In genomic region chr7:50960621-50961310, GRCh38 we compare ENCODE assay signal across 27 cellular contexts.
"Had no signal": no experiment of that assay in that cellular context is flagged by ENCODE, and none has a peak within 500 bp of the region (broad histone marks: within the 10 kb centered on the region; RNA-seq: fewer than 3 reads in every experiment).

No MANE protein-coding gene starts in this region.

- H3K36me3 ChIP-seq: breast epithelium, heart left ventricle, right atrium auricular region, spleen, uterus had no signal

- H3K27ac Mint-ChIP-seq: activated CD4-positive, alpha-beta T cell treated with anti-CD3 and anti-CD28 coated beads for 36 hours; activated CD8-positive, alpha-beta memory T cell treated with anti-CD3 and anti-CD28 coated beads, Interleukin-2, amount 10 ng/mL, durations not matched to agents 7 days and 5 days; activated CD8-positive, alpha-beta T cell treated with anti-CD3 and anti-CD28 coated beads, Interleukin-2, amount 10 ng/mL, durations not matched to agents 7 days and 5 days; activated naive CD4-positive, alpha-beta T cell treated with anti-CD3 and anti-CD28 coated beads, Interleukin-2, amount 50 U/mL, for 24 hours; activated T-helper 2 cell treated with anti-CD3 and anti-CD28 coated beads, Interferon-gamma antibody, Interleukin-2, Interleukin-4, amounts not matched to agents 10 μg/mL and 5 μg/mL and 100 μg/mL, durations not matched to agents 14 hours and 24 hours and 36 hours; immature natural killer cell; naive thymus-derived CD4-positive, alpha-beta T cell; stimulated activated naive CD8-positive, alpha-beta T cell treated with anti-CD3 and anti-CD28 coated beads, Interleukin-15, Interleukin-2, amounts not matched to agents 100 ng/mL and 50 ng/mL, for 24 hours; T-helper 2 cell treated with Interferon-gamma antibody and Interleukin-4, amounts not matched to agents 5 μg/mL and 100 μg/mL, for 36 hours; type B pancreatic cell had no signal

- H3K27me3 ChIP-seq: breast epithelium, heart left ventricle, right atrium auricular region, spleen, uterus had no signal

- ATAC-seq: activated CD4-positive, alpha-beta T cell treated with anti-CD3 and anti-CD28 coated beads for 36 hours; activated CD8-positive, alpha-beta memory T cell treated with anti-CD3 and anti-CD28 coated beads, Interleukin-2, amount 10 ng/mL, durations not matched to agents 7 days and 5 days; activated CD8-positive, alpha-beta T cell treated with anti-CD3 and anti-CD28 coated beads, Interleukin-2, amount 10 ng/mL, durations not matched to agents 7 days and 5 days; esophagus mucosa; foreskin keratinocyte; heart left ventricle; left colon; naive thymus-derived CD4-positive, alpha-beta T cell had no signal

- H2AFZ ChIP-seq: parathyroid adenoma had no signal

- H3K4me1 ChIP-seq: breast epithelium, foreskin keratinocyte, uterus had no signal

- H3K4me3 Mint-ChIP-seq: activated CD4-positive, alpha-beta T cell treated with anti-CD3 and anti-CD28 coated beads for 36 hours; activated CD8-positive, alpha-beta memory T cell treated with anti-CD3 and anti-CD28 coated beads, Interleukin-2, amount 10 ng/mL, durations not matched to agents 7 days and 5 days; activated CD8-positive, alpha-beta T cell treated with anti-CD3 and anti-CD28 coated beads, Interleukin-2, amount 10 ng/mL, durations not matched to agents 7 days and 5 days; activated naive CD4-positive, alpha-beta T cell treated with anti-CD3 and anti-CD28 coated beads, Interleukin-2, amount 50 U/mL, for 24 hours; immature natural killer cell; naive thymus-derived CD4-positive, alpha-beta T cell; stimulated activated naive CD8-positive, alpha-beta T cell treated with anti-CD3 and anti-CD28 coated beads, Interleukin-15, Interleukin-2, amounts not matched to agents 100 ng/mL and 50 ng/mL, for 24 hours; T-helper 2 cell treated with Interferon-gamma antibody and Interleukin-4, amounts not matched to agents 5 μg/mL and 100 μg/mL, for 36 hours; type B pancreatic cell had no signal

- H3K27me3 Mint-ChIP-seq: activated CD4-positive, alpha-beta T cell treated with anti-CD3 and anti-CD28 coated beads for 36 hours; stimulated activated naive CD8-positive, alpha-beta T cell treated with anti-CD3 and anti-CD28 coated beads, Interleukin-15, Interleukin-2, amounts not matched to agents 100 ng/mL and 50 ng/mL, for 24 hours; type B pancreatic cell had no signal

- H3K36me3 Mint-ChIP-seq: activated CD8-positive, alpha-beta memory T cell treated with anti-CD3 and anti-CD28 coated beads, Interleukin-2, amount 10 ng/mL, durations not matched to agents 7 days and 5 days; activated naive CD4-positive, alpha-beta T cell treated with anti-CD3 and anti-CD28 coated beads, Interleukin-2, amount 50 U/mL, for 24 hours; immature natural killer cell; naive thymus-derived CD4-positive, alpha-beta T cell; type B pancreatic cell had no signal

- H3K9me3 ChIP-seq: breast epithelium, right atrium auricular region, uterus had no signal

- H3K9ac ChIP-seq: parathyroid adenoma had no signal

- H3K4me3 ChIP-seq: breast epithelium, heart left ventricle, right atrium auricular region, spleen, uterus had no signal

- H3K9me3 Mint-ChIP-seq: activated naive CD4-positive, alpha-beta T cell treated with anti-CD3 and anti-CD28 coated beads, Interleukin-2, amount 50 U/mL, for 24 hours; activated T-helper 2 cell treated with anti-CD3 and anti-CD28 coated beads, Interferon-gamma antibody, Interleukin-2, Interleukin-4, amounts not matched to agents 10 μg/mL and 5 μg/mL and 100 μg/mL, durations not matched to agents 14 hours and 24 hours and 36 hours; stimulated activated naive CD8-positive, alpha-beta T cell treated with anti-CD3 and anti-CD28 coated beads, Interleukin-15, Interleukin-2, amounts not matched to agents 100 ng/mL and 50 ng/mL, for 24 hours; T-helper 2 cell treated with Interferon-gamma antibody and Interleukin-4, amounts not matched to agents 5 μg/mL and 100 μg/mL, for 36 hours; type B pancreatic cell had no signal

- H3K4me1 Mint-ChIP-seq: activated CD4-positive, alpha-beta T cell treated with anti-CD3 and anti-CD28 coated beads for 36 hours; activated CD8-positive, alpha-beta memory T cell treated with anti-CD3 and anti-CD28 coated beads, Interleukin-2, amount 10 ng/mL, durations not matched to agents 7 days and 5 days; activated naive CD4-positive, alpha-beta T cell treated with anti-CD3 and anti-CD28 coated beads, Interleukin-2, amount 50 U/mL, for 24 hours; immature natural killer cell had no signal

- H3K27ac ChIP-seq: breast epithelium, foreskin keratinocyte, heart left ventricle, parathyroid adenoma, right atrium auricular region, spleen, uterus had no signal

- DNase-seq: activated CD4-positive, alpha-beta T cell treated with anti-CD3 and anti-CD28 coated beads for 36 hours; activated CD4-positive, CD25-positive, alpha-beta regulatory T cell; activated CD8-positive, alpha-beta memory T cell treated with anti-CD3 and anti-CD28 coated beads, Interleukin-2, amount 10 ng/mL, durations not matched to agents 7 days and 5 days; activated CD8-positive, alpha-beta T cell treated with anti-CD3 and anti-CD28 coated beads, Interleukin-2, amount 10 ng/mL, durations not matched to agents 7 days and 5 days; activated T-cell treated with anti-CD3 and anti-CD28 coated beads, Interleukin-2, amount 50 U/mL, for 48 hours; central memory CD4-positive, alpha-beta T cell; foreskin keratinocyte; heart left ventricle; hypothalamus; immature natural killer cell; kidney; left colon; mammary epithelial cell; naive thymus-derived CD4-positive, alpha-beta T cell; occipital lobe; spleen; substantia nigra; uterus had no signal
